Comparison of ENCODE assay signal across 10 cellular contexts in the genomic region with DNA sequence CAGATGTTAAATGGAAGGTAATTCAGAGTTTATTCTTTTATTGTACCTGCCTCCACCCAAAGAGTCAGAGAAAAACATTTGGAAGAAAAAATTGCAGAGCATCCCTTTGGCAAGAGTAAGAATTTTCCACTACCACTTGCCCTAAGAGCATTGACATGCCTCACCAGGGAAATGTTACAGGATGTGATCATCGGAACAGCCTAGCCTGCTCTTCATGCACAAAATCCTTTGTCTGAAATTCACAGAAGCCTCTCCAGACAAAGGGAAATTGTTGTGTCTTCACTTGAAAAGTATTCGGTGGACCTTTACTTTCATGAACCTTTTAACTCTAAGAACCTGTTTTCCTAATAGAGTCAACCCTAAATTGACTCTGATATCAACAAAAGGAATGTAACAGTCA. TPM values are rescaled to one million over a fixed set of nuclear protein-coding genes. Genes with fewer than 3 reads are reported as not detected.
DNase-seq lines count a peak whose midpoint lies in the region; ATAC-seq and TF ChIP-seq lines count a peak whose summit lies in the region.
"Had no signal": no experiment of that assay in that cellular context is flagged by ENCODE, and none has a peak within 500 bp of the region (broad histone marks: within the 10 kb centered on the region; RNA-seq: fewer than 3 reads in every experiment).

No MANE protein-coding gene starts in this region.

- H3K9me2 ChIP-seq in hepatocyte (replicated peaks; ENCODE audit: insufficient read depth): no peaks in the 10 kb centered on the region

- no peak for ATAC-seq in GM21619 (IDR thresholded peaks at IDR 0.05; ENCODE audit: unreplicated experiment)
- no peak for ATAC-seq in GM21528 (IDR thresholded peaks at IDR 0.05; ENCODE audit: low FRiP score, unreplicated experiment)
- ATAC-seq: natural killer cell had no signal

- H3K9ac ChIP-seq in smooth muscle cell (ENCODE audit: low read depth): peak overlapping the region; percentile 62

- H3K27ac ChIP-seq in hepatocyte (peak overlapping the region; percentile 26), smooth muscle cell (ENCODE audit: low read depth) (peak overlapping the region; percentile 96)

- H3K36me3 ChIP-seq in hepatocyte (replicated peaks; ENCODE audit: insufficient read depth, low read depth) (no peaks in the 10 kb centered on the region), smooth muscle cell (ENCODE audit: low read depth) (no peaks in the 10 kb centered on the region)

- H3K4me3 ChIP-seq in hepatocyte (no peak overlapping the region), smooth muscle cell (no peak overlapping the region)
- H3K4me3 ChIP-seq: stomach had no signal

- no peak for TF ChIP-seq CTCF in hepatocyte (IDR thresholded peaks at IDR 0.05; ENCODE audit: poor library complexity)
- TF ChIP-seq CTCF in smooth muscle cell (IDR thresholded peaks at IDR 0.05; ENCODE audit: borderline replicate concordance, insufficient read depth, poor library complexity, severe bottlenecking): no peak

- DNase-seq in RPMI7951 (ENCODE audit: low read depth) (peak; percentile 17), dermis blood vessel endothelial cell (peak; percentile 84), hepatocyte (ENCODE audit: low spot score) (peak; percentile 13), smooth muscle cell (lab: John Stamatoyannopoulos, UW; ENCODE audit: unreplicated experiment) (no peak), cerebellar nuclear complex (lab: John Stamatoyannopoulos, UW) (no peak)
- DNase-seq: natural killer cell; stimulated activated CD4-positive, alpha-beta T cell treated with anti-CD3 and anti-CD28 coated beads, Interleukin-2, amount 100 ng/mL, for 24 hours; stomach had no signal

- peaks cover 91% of the 10 kb centered on the region for H3K79me2 ChIP-seq in hepatocyte
- H3K79me2 ChIP-seq in smooth muscle cell (ENCODE audit: low read depth): peaks cover 93% of the 10 kb centered on the region

- H4K20me1 ChIP-seq in hepatocyte (ENCODE audit: insufficient read depth, poor library complexity, severe bottlenecking): peaks cover 25% of the 10 kb centered on the region
- H4K20me1 ChIP-seq in smooth muscle cell (ENCODE audit: low read depth): peaks cover 89% of the 10 kb centered on the region

- WGBS in hepatocyte (ENCODE audit: low lambda C conversion rate, missing lambda C conversion rate): 89% methylated on average over 2 of the region's 2 CpGs
- WGBS in smooth muscle cell (ENCODE audit: low lambda C conversion rate): 84% methylated on average over 2 of the region's 2 CpGs

- H2AFZ ChIP-seq in hepatocyte (no peak overlapping the region), smooth muscle cell (ENCODE audit: low read depth) (no peak overlapping the region)

- H3K27me3 ChIP-seq in hepatocyte (no peaks in the 10 kb centered on the region), smooth muscle cell (ENCODE audit: low read depth) (no peaks in the 10 kb centered on the region)
- H3K27me3 ChIP-seq: stomach had no signal

- H3K9me3 ChIP-seq in hepatocyte (ENCODE audit: low read depth) (no peaks in the 10 kb centered on the region), smooth muscle cell (replicated peaks; ENCODE audit: low read depth) (no peaks in the 10 kb centered on the region)
- H3K9me3 ChIP-seq: stomach had no signal

- H3F3A ChIP-seq in smooth muscle cell (ENCODE audit: low read depth): peaks cover 17% of the 10 kb centered on the region

- H3K4me2 ChIP-seq in hepatocyte: no peak overlapping the region
- no peak overlapping the region for H3K4me2 ChIP-seq in smooth muscle cell

- H3K4me1 ChIP-seq in hepatocyte (ENCODE audit: insufficient read depth): no peaks in the 10 kb centered on the region
- peaks cover 8% of the 10 kb centered on the region for H3K4me1 ChIP-seq in smooth muscle cell (ENCODE audit: low read depth)

RNA-seq across cellular contexts. Expression of gene ATP2A2, which starts 36.9 kb away (rescaled TPM):
- total RNA-seq in RPMI7951 (2014; rRNA removed; shearing (Covaris generic)): 68.5 and 75.7 TPM in 2 replicates
- total RNA-seq in dermis blood vessel endothelial cell (84.6 and 176 TPM in 2 replicates), hepatocyte (97.9 and 126 TPM in 2 replicates), smooth muscle cell (103 and 104 TPM in 2 replicates)
- polyA plus RNA-seq in hepatocyte (60.2 and 68.2 TPM in 2 replicates), smooth muscle cell (47.6 and 53.7 TPM in 2 replicates)

Comparison
In these comparisons a context has a peak if more than half of its experiments do, and no peak if none do; other contexts are left out.
1. DNase-seq: peak in RPMI7951 (single experiment), dermis blood vessel endothelial cell (single experiment) and hepatocyte (single experiment); none in smooth muscle cell (single experiment) and cerebellar nuclear complex (0 of 2).